Comparison of ENCODE assay signal across 1 cellular context in the genomic region with DNA sequence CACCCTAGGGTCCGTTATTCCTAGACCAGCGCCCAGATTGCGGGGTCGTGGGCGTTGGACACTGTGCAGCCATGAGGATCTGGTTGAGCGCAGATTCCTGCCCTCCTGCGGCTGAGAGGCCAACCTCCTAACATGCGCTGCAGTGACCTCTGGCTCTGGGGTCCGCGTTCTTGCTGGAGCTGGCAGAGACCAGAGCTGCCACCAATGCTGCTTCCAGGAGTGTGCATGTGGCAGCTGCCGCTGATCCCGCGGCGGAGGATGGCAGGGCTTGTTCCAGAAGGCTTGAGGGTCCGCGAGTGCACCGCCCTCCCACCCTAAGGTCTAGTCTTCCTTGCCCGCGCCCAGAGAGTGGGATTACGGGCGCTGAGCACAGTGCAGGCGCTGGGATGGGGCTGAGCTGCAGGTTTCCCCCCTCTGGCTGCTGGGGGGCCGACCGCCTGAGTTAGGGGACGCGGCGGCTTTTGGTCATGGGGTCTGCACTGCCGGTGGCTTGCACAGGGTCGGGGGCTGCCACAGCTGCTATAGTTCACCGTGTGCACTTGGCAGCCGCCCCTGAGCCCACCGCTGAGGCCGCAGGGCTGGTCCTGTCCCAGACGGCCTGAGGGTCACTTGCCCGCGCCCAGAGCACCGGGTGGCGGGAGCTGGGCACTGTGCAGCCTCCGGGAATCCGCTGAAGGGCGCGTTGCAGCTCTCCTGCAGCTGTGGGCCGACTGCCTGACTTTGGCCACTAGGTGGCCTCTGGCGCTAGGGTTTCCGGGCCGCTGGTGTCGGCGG.
A peak's percentile ranks its signal among the peaks of the same experiment; 100 is the strongest.
TF ChIP-seq lines count a peak whose summit lies in the region.

No MANE protein-coding gene starts in this region.

TF ChIP-seq in HepG2, 621 proteins besides CTCF, POLR2A, EP300 and RAD21 (continued from another document and continues in another):
- TF ChIP-seq, protein P1, sequence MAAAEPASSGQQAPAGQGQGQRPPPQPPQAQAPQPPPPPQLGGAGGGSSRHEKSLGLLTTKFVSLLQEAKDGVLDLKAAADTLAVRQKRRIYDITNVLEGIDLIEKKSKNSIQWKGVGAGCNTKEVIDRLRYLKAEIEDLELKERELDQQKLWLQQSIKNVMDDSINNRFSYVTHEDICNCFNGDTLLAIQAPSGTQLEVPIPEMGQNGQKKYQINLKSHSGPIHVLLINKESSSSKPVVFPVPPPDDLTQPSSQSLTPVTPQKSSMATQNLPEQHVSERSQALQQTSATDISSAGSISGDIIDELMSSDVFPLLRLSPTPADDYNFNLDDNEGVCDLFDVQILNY (CRISPR knock-in tag; conservative IDR thresholded peaks at IDR 0.05): no peak
- TF ChIP-seq ATF2 (CRISPR knock-in tag; IDR thresholded peaks at IDR 0.05) (peak; percentile 53; the same call in 1 of the 2 replicates), HOXA3 (CRISPR knock-in tag; IDR thresholded peaks at IDR 0.05) (peak; percentile 68), GATA4 (IDR thresholded peaks at IDR 0.05; ENCODE audit: borderline replicate concordance, low read depth) (no peak), GATAD2A (CRISPR knock-in tag; IDR thresholded peaks at IDR 0.05) (peak; percentile 59; the same call in 1 of the 2 replicates), DDIT3 (CRISPR knock-in tag; IDR thresholded peaks at IDR 0.05) (no peak), ZNF776 (CRISPR knock-in tag; IDR thresholded peaks at IDR 0.05) (0 out of 2 replicates have a peak, but pooled peaks have one; percentile 9), DPF2 (CRISPR knock-in tag; IDR thresholded peaks at IDR 0.05; ENCODE audit: borderline replicate concordance, low read depth) (no peak), PREB (CRISPR knock-in tag; IDR thresholded peaks at IDR 0.05) (no peak), FOXP1 (IDR thresholded peaks at IDR 0.05) (no peak), FOXP1 (CRISPR knock-in tag; IDR thresholded peaks at IDR 0.05) (no peak), SETDB1 (CRISPR knock-in tag; IDR thresholded peaks at IDR 0.05; ENCODE audit: borderline replicate concordance) (no peak), PAX8 (CRISPR knock-in tag; IDR thresholded peaks at IDR 0.05; ENCODE audit: borderline replicate concordance) (no peak), ARID4A (CRISPR knock-in tag; IDR thresholded peaks at IDR 0.05; ENCODE audit: borderline replicate concordance) (0 out of 2 replicates have a peak, but pooled peaks have one; percentile 39), EHMT2 (IDR thresholded peaks at IDR 0.05; ENCODE audit: borderline replicate concordance, low read depth, low read length) (no peak), TRIM24 (CRISPR knock-in tag; IDR thresholded peaks at IDR 0.05) (no peak), ZNF562 (CRISPR knock-in tag; IDR thresholded peaks at IDR 0.05; ENCODE audit: borderline replicate concordance) (no peak), FOSL1 (CRISPR knock-in tag; IDR thresholded peaks at IDR 0.05; ENCODE audit: borderline replicate concordance) (no peak), SRSF4 (IDR thresholded peaks at IDR 0.05; ENCODE audit: low read depth, low read length, poor library complexity, severe bottlenecking) (no peak), SNRNP70 (IDR thresholded peaks at IDR 0.05; ENCODE audit: low read depth, low read length) (no peak), HNRNPK (IDR thresholded peaks at IDR 0.05; ENCODE audit: low read depth, low read length, poor library complexity, severe bottlenecking) (no peak), CCAR2 (optimal IDR thresholded peaks at IDR 0.05; ENCODE audit: low read depth, low read length) (no peak), GPBP1L1 (CRISPR knock-in tag; IDR thresholded peaks at IDR 0.05) (no peak), ZFP1 (CRISPR knock-in tag; IDR thresholded peaks at IDR 0.05) (no peak), CBX1 (IDR thresholded peaks at IDR 0.05; ENCODE audit: low read depth) (no peak), RNF2 (conservative IDR thresholded peaks at IDR 0.05; ENCODE audit: low read depth) (no peak), ZKSCAN1 (IDR thresholded peaks at IDR 0.05; ENCODE audit: low read length) (no peak), RBM39 (IDR thresholded peaks at IDR 0.05; ENCODE audit: low read depth, low read length, poor library complexity, severe bottlenecking) (peak; percentile 65), KDM2A (CRISPR knock-in tag; IDR thresholded peaks at IDR 0.05; ENCODE audit: borderline replicate concordance, low read depth) (peak; percentile 94), IKZF1 (IDR thresholded peaks at IDR 0.05) (no peak)
- TF ChIP-seq, protein P2, sequence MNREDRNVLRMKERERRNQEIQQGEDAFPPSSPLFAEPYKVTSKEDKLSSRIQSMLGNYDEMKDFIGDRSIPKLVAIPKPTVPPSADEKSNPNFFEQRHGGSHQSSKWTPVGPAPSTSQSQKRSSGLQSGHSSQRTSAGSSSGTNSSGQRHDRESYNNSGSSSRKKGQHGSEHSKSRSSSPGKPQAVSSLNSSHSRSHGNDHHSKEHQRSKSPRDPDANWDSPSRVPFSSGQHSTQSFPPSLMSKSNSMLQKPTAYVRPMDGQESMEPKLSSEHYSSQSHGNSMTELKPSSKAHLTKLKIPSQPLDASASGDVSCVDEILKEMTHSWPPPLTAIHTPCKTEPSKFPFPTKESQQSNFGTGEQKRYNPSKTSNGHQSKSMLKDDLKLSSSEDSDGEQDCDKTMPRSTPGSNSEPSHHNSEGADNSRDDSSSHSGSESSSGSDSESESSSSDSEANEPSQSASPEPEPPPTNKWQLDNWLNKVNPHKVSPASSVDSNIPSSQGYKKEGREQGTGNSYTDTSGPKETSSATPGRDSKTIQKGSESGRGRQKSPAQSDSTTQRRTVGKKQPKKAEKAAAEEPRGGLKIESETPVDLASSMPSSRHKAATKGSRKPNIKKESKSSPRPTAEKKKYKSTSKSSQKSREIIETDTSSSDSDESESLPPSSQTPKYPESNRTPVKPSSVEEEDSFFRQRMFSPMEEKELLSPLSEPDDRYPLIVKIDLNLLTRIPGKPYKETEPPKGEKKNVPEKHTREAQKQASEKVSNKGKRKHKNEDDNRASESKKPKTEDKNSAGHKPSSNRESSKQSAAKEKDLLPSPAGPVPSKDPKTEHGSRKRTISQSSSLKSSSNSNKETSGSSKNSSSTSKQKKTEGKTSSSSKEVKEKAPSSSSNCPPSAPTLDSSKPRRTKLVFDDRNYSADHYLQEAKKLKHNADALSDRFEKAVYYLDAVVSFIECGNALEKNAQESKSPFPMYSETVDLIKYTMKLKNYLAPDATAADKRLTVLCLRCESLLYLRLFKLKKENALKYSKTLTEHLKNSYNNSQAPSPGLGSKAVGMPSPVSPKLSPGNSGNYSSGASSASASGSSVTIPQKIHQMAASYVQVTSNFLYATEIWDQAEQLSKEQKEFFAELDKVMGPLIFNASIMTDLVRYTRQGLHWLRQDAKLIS (CRISPR knock-in tag; IDR thresholded peaks at IDR 0.05): no peak
- TF ChIP-seq, protein P3, sequence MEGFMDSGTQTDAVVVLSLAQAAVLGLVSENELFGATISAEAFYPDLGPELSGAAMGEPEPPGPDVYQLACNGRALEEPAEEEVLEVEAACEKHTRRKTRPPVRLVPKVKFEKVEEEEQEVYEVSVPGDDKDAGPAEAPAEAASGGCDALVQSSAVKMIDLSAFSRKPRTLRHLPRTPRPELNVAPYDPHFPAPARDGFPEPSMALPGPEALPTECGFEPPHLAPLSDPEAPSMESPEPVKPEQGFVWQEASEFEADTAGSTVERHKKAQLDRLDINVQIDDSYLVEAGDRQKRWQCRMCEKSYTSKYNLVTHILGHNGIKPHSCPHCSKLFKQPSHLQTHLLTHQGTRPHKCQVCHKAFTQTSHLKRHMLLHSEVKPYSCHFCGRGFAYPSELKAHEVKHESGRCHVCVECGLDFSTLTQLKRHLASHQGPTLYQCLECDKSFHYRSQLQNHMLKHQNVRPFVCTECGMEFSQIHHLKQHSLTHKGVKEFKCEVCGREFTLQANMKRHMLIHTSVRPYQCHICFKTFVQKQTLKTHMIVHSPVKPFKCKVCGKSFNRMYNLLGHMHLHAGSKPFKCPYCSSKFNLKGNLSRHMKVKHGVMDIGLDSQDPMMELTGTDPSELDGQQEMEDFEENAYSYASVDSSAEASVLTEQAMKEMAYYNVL (CRISPR knock-in tag; IDR thresholded peaks at IDR 0.05; ENCODE audit: borderline replicate concordance): peak; percentile 57; the same call in 1 of the 2 replicates
- TF ChIP-seq, protein P4, sequence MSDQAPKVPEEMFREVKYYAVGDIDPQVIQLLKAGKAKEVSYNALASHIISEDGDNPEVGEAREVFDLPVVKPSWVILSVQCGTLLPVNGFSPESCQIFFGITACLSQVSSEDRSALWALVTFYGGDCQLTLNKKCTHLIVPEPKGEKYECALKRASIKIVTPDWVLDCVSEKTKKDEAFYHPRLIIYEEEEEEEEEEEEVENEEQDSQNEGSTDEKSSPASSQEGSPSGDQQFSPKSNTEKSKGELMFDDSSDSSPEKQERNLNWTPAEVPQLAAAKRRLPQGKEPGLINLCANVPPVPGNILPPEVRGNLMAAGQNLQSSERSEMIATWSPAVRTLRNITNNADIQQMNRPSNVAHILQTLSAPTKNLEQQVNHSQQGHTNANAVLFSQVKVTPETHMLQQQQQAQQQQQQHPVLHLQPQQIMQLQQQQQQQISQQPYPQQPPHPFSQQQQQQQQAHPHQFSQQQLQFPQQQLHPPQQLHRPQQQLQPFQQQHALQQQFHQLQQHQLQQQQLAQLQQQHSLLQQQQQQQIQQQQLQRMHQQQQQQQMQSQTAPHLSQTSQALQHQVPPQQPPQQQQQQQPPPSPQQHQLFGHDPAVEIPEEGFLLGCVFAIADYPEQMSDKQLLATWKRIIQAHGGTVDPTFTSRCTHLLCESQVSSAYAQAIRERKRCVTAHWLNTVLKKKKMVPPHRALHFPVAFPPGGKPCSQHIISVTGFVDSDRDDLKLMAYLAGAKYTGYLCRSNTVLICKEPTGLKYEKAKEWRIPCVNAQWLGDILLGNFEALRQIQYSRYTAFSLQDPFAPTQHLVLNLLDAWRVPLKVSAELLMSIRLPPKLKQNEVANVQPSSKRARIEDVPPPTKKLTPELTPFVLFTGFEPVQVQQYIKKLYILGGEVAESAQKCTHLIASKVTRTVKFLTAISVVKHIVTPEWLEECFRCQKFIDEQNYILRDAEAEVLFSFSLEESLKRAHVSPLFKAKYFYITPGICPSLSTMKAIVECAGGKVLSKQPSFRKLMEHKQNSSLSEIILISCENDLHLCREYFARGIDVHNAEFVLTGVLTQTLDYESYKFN (CRISPR knock-in tag; conservative IDR thresholded peaks at IDR 0.05): no peak
- TF ChIP-seq, protein P5, sequence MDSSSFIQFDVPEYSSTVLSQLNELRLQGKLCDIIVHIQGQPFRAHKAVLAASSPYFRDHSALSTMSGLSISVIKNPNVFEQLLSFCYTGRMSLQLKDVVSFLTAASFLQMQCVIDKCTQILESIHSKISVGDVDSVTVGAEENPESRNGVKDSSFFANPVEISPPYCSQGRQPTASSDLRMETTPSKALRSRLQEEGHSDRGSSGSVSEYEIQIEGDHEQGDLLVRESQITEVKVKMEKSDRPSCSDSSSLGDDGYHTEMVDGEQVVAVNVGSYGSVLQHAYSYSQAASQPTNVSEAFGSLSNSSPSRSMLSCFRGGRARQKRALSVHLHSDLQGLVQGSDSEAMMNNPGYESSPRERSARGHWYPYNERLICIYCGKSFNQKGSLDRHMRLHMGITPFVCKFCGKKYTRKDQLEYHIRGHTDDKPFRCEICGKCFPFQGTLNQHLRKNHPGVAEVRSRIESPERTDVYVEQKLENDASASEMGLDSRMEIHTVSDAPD (CRISPR knock-in tag; IDR thresholded peaks at IDR 0.05): peak; percentile 86
